In the genomic region with DNA sequence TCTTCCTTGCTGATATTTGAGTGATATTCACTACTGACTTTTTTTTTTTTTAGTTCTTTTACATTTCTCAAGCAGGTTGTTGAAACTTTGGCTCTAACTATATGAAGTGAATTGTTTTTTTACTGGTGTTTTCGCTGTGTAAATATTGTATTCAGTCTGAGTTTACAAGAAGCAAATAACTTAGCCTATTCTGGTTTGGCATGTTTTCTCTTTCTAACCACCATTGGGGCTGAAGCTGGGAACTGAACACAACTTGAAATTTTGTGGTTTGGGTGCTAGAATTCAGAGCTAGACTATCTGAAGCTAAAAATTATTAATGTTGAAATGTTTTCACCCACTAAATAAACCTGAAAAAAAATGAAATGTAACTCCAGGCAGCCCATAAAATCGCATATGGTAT, we compare ENCODE assay signal across 24 cellular contexts. TPM values are rescaled to one million over a fixed set of nuclear protein-coding genes. Genes with fewer than 3 reads are reported as not detected.
DNase-seq lines count a peak whose midpoint lies in the region; TF ChIP-seq lines count a peak whose summit lies in the region.
"Had no signal": no experiment of that assay in that cellular context is flagged by ENCODE, and none has a peak within 500 bp of the region (broad histone marks: within the 10 kb centered on the region; RNA-seq: fewer than 3 reads in every experiment).

No MANE protein-coding gene starts in this region.

- H3K9me3 Mint-ChIP-seq in immature natural killer cell (no peaks in the 10 kb centered on the region), type B pancreatic cell (no peaks in the 10 kb centered on the region)
- H3K9me3 Mint-ChIP-seq: activated naive CD4-positive, alpha-beta T cell treated with anti-CD3 and anti-CD28 coated beads, Interleukin-2, amount 50 U/mL, for 24 hours; endodermal cell; GM23338; stimulated activated naive CD8-positive, alpha-beta T cell treated with anti-CD3 and anti-CD28 coated beads, Interleukin-15, Interleukin-2, amounts not matched to agents 100 ng/mL and 50 ng/mL, for 24 hours had no signal

- H3K36me3 Mint-ChIP-seq in immature natural killer cell (peaks cover 0 to 17% (median 4%) of the 10 kb centered on the region in 3 donors), type B pancreatic cell (no peaks in the 10 kb centered on the region)

- H3K27ac Mint-ChIP-seq in immature natural killer cell (peak overlapping the region; percentile 32 to 93 (median 72)), type B pancreatic cell (peak overlapping the region; percentile 48)
- H3K27ac Mint-ChIP-seq: activated naive CD4-positive, alpha-beta T cell treated with anti-CD3 and anti-CD28 coated beads, Interleukin-2, amount 50 U/mL, for 24 hours; endodermal cell; GM23338; stimulated activated naive CD8-positive, alpha-beta T cell treated with anti-CD3 and anti-CD28 coated beads, Interleukin-15, Interleukin-2, amounts not matched to agents 100 ng/mL and 50 ng/mL, for 24 hours had no signal

- H3K4me1 Mint-ChIP-seq in immature natural killer cell (peaks cover 51 to 73% of the 10 kb centered on the region in 2 donors), type B pancreatic cell (ENCODE audit: unreplicated experiment) (peaks cover 19% of the 10 kb centered on the region)
- H3K4me1 Mint-ChIP-seq: endodermal cell had no signal

- H3K4me3 Mint-ChIP-seq in immature natural killer cell (peak overlapping the region; percentile 79 to 87 (median 85)), type B pancreatic cell (no peak overlapping the region)
- H3K4me3 Mint-ChIP-seq: activated naive CD4-positive, alpha-beta T cell treated with anti-CD3 and anti-CD28 coated beads, Interleukin-2, amount 50 U/mL, for 24 hours; endodermal cell; GM23338; stimulated activated naive CD8-positive, alpha-beta T cell treated with anti-CD3 and anti-CD28 coated beads, Interleukin-15, Interleukin-2, amounts not matched to agents 100 ng/mL and 50 ng/mL, for 24 hours had no signal

- H3K27ac ChIP-seq in VCaP = peak overlapping the region; percentile 97
- H3K27ac ChIP-seq: body of pancreas, heart left ventricle, spleen, transverse colon had no signal

- TF ChIP-seq CTCF in VCaP (conservative IDR thresholded peaks at IDR 0.05) (no peak), type B pancreatic cell (conservative IDR thresholded peaks at IDR 0.05) (no peak)

- peak; percentile 24 for DNase-seq in DMS53 (lab: John Stamatoyannopoulos, UW)
- no peak for DNase-seq in DMS53 treated with DMSO at 0.1 percent for 48 hours (lab: John Stamatoyannopoulos, UW; ENCODE audit: unreplicated experiment)
- DNase-seq in immature natural killer cell = peak; percentile 42 to 64 (median 60)
- no peak for DNase-seq in type B pancreatic cell (ENCODE audit: extremely low spot score, unreplicated experiment)
- no peak for DNase-seq in DMS79 (lab: John Stamatoyannopoulos, UW)
- DNase-seq in HuH-7.5 (ENCODE audit: low spot score) = no peak
- DNase-seq in NCI-H1417 (lab: John Stamatoyannopoulos, UW) = no peak
- DNase-seq: 8988T; activated CD4-positive, alpha-beta T cell treated with anti-CD3 and anti-CD28 coated beads for 48 hours; body of pancreas; endodermal cell; heart left ventricle; KG1; NCI-H1092; NCI-H2029 treated with DMSO at 0.1 percent for 48 hours; NCI-H510A; RPMI8226; spleen; stimulated activated CD4-positive, alpha-beta T cell treated with anti-CD3 and anti-CD28 coated beads, Interleukin-4, amount 100 ng/mL, for 24 hours; transverse colon had no signal

- peaks cover 0 to 18% (median 9%) of the 10 kb centered on the region in 3 donors for H3K27me3 Mint-ChIP-seq in immature natural killer cell (ENCODE audit: low read depth in 3 of 3)
- H3K27me3 Mint-ChIP-seq in type B pancreatic cell = no peaks in the 10 kb centered on the region
- H3K27me3 Mint-ChIP-seq: activated naive CD4-positive, alpha-beta T cell treated with anti-CD3 and anti-CD28 coated beads, Interleukin-2, amount 50 U/mL, for 24 hours; stimulated activated naive CD8-positive, alpha-beta T cell treated with anti-CD3 and anti-CD28 coated beads, Interleukin-15, Interleukin-2, amounts not matched to agents 100 ng/mL and 50 ng/mL, for 24 hours had no signal

RNA-seq across cellular contexts. Expression of gene RAD51B, which starts 37.2 kb away (rescaled TPM):
- polyA plus RNA-seq in immature natural killer cell = 10 to 100 TPM; 17.6 to 20.8 (median 17.7) TPM
- total RNA-seq in type B pancreatic cell (ENCODE audit: low replicate concordance) = 23.6 and 27.3 TPM in 2 replicates

RNA-seq across cellular contexts. Expression of gene ZFYVE26, which starts 40.4 kb away (rescaled TPM):
- polyA plus RNA-seq in immature natural killer cell = 1 to 10 TPM in 2 of 3 donors, not detected in 1; 3.1 to 4.3 TPM
- 33.8 and 36.6 TPM in 2 replicates for total RNA-seq in type B pancreatic cell (ENCODE audit: low replicate concordance)

Comparison
In these comparisons a context has a peak if more than half of its experiments do, and no peak if none do; other contexts are left out.
1. DNase-seq: peak in DMS53 (single experiment) and immature natural killer cell (3 of 3); none in DMS53 treated with DMSO at 0.1 percent for 48 hours (single experiment), type B pancreatic cell (single experiment), DMS79 (single experiment), HuH-7.5 (single experiment) and NCI-H1417 (0 of 3).